ENCODE assay signal across 8 cellular contexts in genomic region chr16:29825145-29826044, GRCh38. TPM values are rescaled to one million over a fixed set of nuclear protein-coding genes. Genes with fewer than 3 reads are reported as not detected.
DNase-seq lines count a peak whose midpoint lies in the region; ATAC-seq, FAIRE-seq and TF ChIP-seq lines count a peak whose summit lies in the region.

No MANE protein-coding gene starts in this region.

- no TSS peak for BruUV-seq in PC-9 (replicated peaks; lab: Mats Ljungman, UMichigan)

- H3K4me2 ChIP-seq in PC-9 = peak overlapping the region; percentile 65

- peaks cover 93% of the 10 kb centered on the region for H3K4me1 Mint-ChIP-seq in stimulated activated naive CD8-positive, alpha-beta T cell treated with anti-CD3 and anti-CD28 coated beads, Interleukin-15, Interleukin-2, amounts not matched to agents 100 ng/mL and 50 ng/mL, for 24 hours (ENCODE audit: low read depth)

- H3K4me3 ChIP-seq in PC-9 = no peak overlapping the region; the same call in 1 of the 2 replicates

- POLR2A ChIA-PET in PC-9 (lab: Charles Lee; ENCODE audit: unreplicated experiment) = interaction anchor here (0.5 to 0.6 kb wide), 6 partner anchors 10 to 594 kb away, joined by 3 to 8 read pairs (median 4); partner anchors contain the start of gene PAGR1

- ATAC-seq in left colon (peak; percentile 33), GM19328 (IDR thresholded peaks at IDR 0.05; ENCODE audit: unreplicated experiment) (no peak), HG02763 (IDR thresholded peaks at IDR 0.05; ENCODE audit: unreplicated experiment) (no peak), HG02870 (IDR thresholded peaks at IDR 0.05; ENCODE audit: unreplicated experiment) (no peak)

- no peaks in the 10 kb centered on the region for H3K36me3 ChIP-seq in PC-9 (ENCODE audit: low read depth)

- no peaks in the 10 kb centered on the region for H3K9me3 ChIP-seq in PC-9 (ENCODE audit: insufficient read depth, low read depth)

- H3K4me3 Mint-ChIP-seq in stimulated activated naive CD8-positive, alpha-beta T cell treated with anti-CD3 and anti-CD28 coated beads, Interleukin-15, Interleukin-2, amounts not matched to agents 100 ng/mL and 50 ng/mL, for 24 hours = peak overlapping the region; percentile 57

- no peaks in the 10 kb centered on the region for H3K9me3 Mint-ChIP-seq in stimulated activated naive CD8-positive, alpha-beta T cell treated with anti-CD3 and anti-CD28 coated beads, Interleukin-15, Interleukin-2, amounts not matched to agents 100 ng/mL and 50 ng/mL, for 24 hours

- H2AFZ ChIP-seq in PC-9 = no peak overlapping the region

- H3K36me3 Mint-ChIP-seq in stimulated activated naive CD8-positive, alpha-beta T cell treated with anti-CD3 and anti-CD28 coated beads, Interleukin-15, Interleukin-2, amounts not matched to agents 100 ng/mL and 50 ng/mL, for 24 hours (ENCODE audit: low read depth) = peaks cover 10% of the 10 kb centered on the region

- peak overlapping the region; percentile 59 for H3K27ac ChIP-seq in PC-9

- peaks cover 46% of the 10 kb centered on the region for H3K79me2 ChIP-seq in PC-9 (ENCODE audit: low read depth)

- no peak for FAIRE-seq in GM12892 (lab: Jason Lieb, UNC)

- no peaks in the 10 kb centered on the region for H3K9me2 ChIP-seq in PC-9 (ENCODE audit: insufficient read depth)

- intact Hi-C loops in PC-9 (cut with micrococcal nuclease; ENCODE audit: unreplicated experiment) = no loop called here
- intact Hi-C loops in left colon (cut with DNase I, micrococcal nuclease) = no loop called here

- H3F3A ChIP-seq in PC-9 (ENCODE audit: insufficient read depth, low read depth) = peaks cover 53% of the 10 kb centered on the region; the same call in 1 of the 2 replicates

- DNase-seq in GM12892 (ENCODE audit: insufficient read length) (peak; percentile 72), PC-9 (peak; percentile 66 to 74), brain pericyte (ENCODE audit: low read depth, low spot score) (peak; percentile 80), left colon (peak; percentile 55 to 63)

- peak overlapping the region; percentile 97 for H3K27ac Mint-ChIP-seq in stimulated activated naive CD8-positive, alpha-beta T cell treated with anti-CD3 and anti-CD28 coated beads, Interleukin-15, Interleukin-2, amounts not matched to agents 100 ng/mL and 50 ng/mL, for 24 hours

- no peaks in the 10 kb centered on the region for H3K27me3 Mint-ChIP-seq in stimulated activated naive CD8-positive, alpha-beta T cell treated with anti-CD3 and anti-CD28 coated beads, Interleukin-15, Interleukin-2, amounts not matched to agents 100 ng/mL and 50 ng/mL, for 24 hours

- CTCF ChIA-PET in PC-9 (lab: Charles Lee) = interaction anchor here (0.7 to 1.7 kb wide), 2 partner anchors 10 to 23 kb away, joined by 3 to 8 read pairs; partner anchors contain the start of gene PAGR1

- TF ChIP-seq POLR2A in GM12892 (IDR thresholded peaks at IDR 0.05; ENCODE audit: low read depth, low read length) = no peak; the same call in 1 of the 2 replicates

- peaks cover 53% of the 10 kb centered on the region for H3K4me1 ChIP-seq in PC-9 (replicated peaks; ENCODE audit: insufficient read depth)

- no peak for TF ChIP-seq CTCF in PC-9 (conservative IDR thresholded peaks at IDR 0.05)

- H4K20me1 ChIP-seq in PC-9 (ENCODE audit: insufficient read depth) = no peaks in the 10 kb centered on the region

- no peaks in the 10 kb centered on the region for H3K27me3 ChIP-seq in PC-9 (ENCODE audit: insufficient read depth, low read depth)

RNA-seq across cellular contexts. Expression of gene MVP, which starts 5.1 kb away (rescaled TPM):
- 53.0 TPM for polyA plus RNA-seq in GM12892 (2012; ENCODE audit: missing spikeins)
- total RNA-seq in PC-9 (2021) (197 and 208 TPM in 2 replicates), left colon (100 to 1,000 TPM; 467 to 578 TPM)

RNA-seq across cellular contexts. Expression of gene PAGR1, which starts 9.4 kb away (rescaled TPM):
- polyA plus RNA-seq in GM12892 (2012; ENCODE audit: missing spikeins) = 8.8 TPM
- total RNA-seq in PC-9 (2021) (27.5 and 44.6 TPM in 2 replicates), left colon (10 to 100 TPM; 16.8 to 17.4 TPM)

RNA-seq across cellular contexts. Expression of gene PRRT2, which starts 13.4 kb away (rescaled TPM):
- 0.98 TPM for polyA plus RNA-seq in GM12892 (2012; ENCODE audit: missing spikeins)
- 4.9 and 6.3 TPM in 2 replicates for total RNA-seq in PC-9 (2021)
- total RNA-seq in left colon = 1 to 10 TPM; 1.3 to 2.0 TPM

RNA-seq across cellular contexts. Expression of gene MAZ, which starts 19.1 kb away (rescaled TPM):
- 133 TPM for polyA plus RNA-seq in GM12892 (2012; ENCODE audit: missing spikeins)
- total RNA-seq in PC-9 (2021) (463 and 481 TPM in 2 replicates), left colon (100 to 1,000 TPM; 252 to 365 TPM)

RNA-seq across cellular contexts. Expression of gene KIF22, which starts 34.8 kb away (rescaled TPM):
- 43.2 TPM for polyA plus RNA-seq in GM12892 (2012; ENCODE audit: missing spikeins)
- 179 and 195 TPM in 2 replicates for total RNA-seq in PC-9 (2021)
- 10 to 100 TPM; 53.0 to 55.2 TPM for total RNA-seq in left colon
